Comparison of ENCODE assay signal across 1 cellular context in genomic region chr19:52687658-52688057, GRCh38.
TF ChIP-seq lines count a peak whose summit lies in the region.

No MANE protein-coding gene starts in this region.

TF ChIP-seq in IMR-90, 13 proteins besides CTCF, POLR2A, EP300 and RAD21:
- TF ChIP-seq CHD1 (IDR thresholded peaks at IDR 0.05; ENCODE audit: low read depth, low read length): no peak
- peak; percentile 52 for TF ChIP-seq CEBPB (IDR thresholded peaks at IDR 0.05; ENCODE audit: low read depth, low read length)
